Comparison of ENCODE assay signal across 1 cellular context in the genomic region with DNA sequence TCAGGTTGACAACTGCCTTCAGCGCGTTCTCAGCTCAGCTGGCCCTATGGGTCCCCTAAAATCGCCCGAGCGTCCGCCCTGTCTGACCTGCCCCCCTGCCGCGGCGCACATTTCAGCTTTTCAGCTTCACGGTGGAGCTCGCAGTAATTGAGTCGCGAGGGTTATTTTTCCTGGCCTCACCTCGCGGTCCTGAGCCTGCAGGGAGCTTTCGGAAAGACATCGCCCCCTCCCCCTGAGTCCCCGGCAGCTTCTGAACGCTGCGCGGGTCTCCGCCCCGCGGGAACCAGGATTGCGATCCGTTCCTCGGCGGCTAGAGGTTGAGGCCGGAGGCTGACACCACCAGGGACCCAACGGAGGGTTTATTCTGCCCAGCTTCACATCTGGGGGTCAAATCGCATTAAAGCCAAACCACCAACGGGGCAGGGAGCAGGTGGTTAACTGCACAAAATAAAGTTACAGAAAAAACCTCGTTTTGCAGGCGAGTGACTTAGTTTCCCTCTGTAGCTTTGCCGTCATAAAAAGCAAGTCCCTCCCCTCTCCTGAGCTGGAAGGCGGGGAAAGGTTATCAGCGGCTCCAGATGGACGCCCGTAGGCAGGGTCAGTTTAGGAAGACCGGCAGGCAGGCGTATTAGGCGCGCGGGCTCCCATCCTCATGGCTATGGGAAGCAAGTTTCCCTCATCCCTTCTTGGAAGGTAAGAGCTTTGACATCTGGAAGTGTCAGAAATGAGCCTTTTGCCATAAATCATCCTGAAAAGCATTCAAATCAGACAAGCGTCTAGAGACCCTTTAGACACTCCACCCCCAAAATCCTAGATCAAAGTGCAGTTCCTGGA.
TF ChIP-seq lines count a peak whose summit lies in the region.

No MANE protein-coding gene starts in this region.

TF ChIP-seq in SK-N-SH, 30 proteins besides CTCF, POLR2A, EP300 and RAD21 (continued from another document):
- TF ChIP-seq, protein P1, sequence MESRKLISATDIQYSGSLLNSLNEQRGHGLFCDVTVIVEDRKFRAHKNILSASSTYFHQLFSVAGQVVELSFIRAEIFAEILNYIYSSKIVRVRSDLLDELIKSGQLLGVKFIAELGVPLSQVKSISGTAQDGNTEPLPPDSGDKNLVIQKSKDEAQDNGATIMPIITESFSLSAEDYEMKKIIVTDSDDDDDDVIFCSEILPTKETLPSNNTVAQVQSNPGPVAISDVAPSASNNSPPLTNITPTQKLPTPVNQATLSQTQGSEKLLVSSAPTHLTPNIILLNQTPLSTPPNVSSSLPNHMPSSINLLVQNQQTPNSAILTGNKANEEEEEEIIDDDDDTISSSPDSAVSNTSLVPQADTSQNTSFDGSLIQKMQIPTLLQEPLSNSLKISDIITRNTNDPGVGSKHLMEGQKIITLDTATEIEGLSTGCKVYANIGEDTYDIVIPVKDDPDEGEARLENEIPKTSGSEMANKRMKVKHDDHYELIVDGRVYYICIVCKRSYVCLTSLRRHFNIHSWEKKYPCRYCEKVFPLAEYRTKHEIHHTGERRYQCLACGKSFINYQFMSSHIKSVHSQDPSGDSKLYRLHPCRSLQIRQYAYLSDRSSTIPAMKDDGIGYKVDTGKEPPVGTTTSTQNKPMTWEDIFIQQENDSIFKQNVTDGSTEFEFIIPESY (IDR thresholded peaks at IDR 0.05; ENCODE audit: borderline replicate concordance, low read depth): no peak
- TF ChIP-seq, protein P2, sequence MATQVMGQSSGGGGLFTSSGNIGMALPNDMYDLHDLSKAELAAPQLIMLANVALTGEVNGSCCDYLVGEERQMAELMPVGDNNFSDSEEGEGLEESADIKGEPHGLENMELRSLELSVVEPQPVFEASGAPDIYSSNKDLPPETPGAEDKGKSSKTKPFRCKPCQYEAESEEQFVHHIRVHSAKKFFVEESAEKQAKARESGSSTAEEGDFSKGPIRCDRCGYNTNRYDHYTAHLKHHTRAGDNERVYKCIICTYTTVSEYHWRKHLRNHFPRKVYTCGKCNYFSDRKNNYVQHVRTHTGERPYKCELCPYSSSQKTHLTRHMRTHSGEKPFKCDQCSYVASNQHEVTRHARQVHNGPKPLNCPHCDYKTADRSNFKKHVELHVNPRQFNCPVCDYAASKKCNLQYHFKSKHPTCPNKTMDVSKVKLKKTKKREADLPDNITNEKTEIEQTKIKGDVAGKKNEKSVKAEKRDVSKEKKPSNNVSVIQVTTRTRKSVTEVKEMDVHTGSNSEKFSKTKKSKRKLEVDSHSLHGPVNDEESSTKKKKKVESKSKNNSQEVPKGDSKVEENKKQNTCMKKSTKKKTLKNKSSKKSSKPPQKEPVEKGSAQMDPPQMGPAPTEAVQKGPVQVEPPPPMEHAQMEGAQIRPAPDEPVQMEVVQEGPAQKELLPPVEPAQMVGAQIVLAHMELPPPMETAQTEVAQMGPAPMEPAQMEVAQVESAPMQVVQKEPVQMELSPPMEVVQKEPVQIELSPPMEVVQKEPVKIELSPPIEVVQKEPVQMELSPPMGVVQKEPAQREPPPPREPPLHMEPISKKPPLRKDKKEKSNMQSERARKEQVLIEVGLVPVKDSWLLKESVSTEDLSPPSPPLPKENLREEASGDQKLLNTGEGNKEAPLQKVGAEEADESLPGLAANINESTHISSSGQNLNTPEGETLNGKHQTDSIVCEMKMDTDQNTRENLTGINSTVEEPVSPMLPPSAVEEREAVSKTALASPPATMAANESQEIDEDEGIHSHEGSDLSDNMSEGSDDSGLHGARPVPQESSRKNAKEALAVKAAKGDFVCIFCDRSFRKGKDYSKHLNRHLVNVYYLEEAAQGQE (IDR thresholded peaks at IDR 0.05; ENCODE audit: low read depth, low read length): no peak
- no peak for TF ChIP-seq RFX5 (IDR thresholded peaks at IDR 0.05; ENCODE audit: low read length)
- 0 out of 2 replicates have a peak, but pooled peaks have one; percentile 18 for TF ChIP-seq FOXM1 (IDR thresholded peaks at IDR 0.05; ENCODE audit: low read depth)
- TF ChIP-seq SIN3A (IDR thresholded peaks at IDR 0.05; ENCODE audit: borderline replicate concordance, low read depth, low read length): 0 out of 2 replicates have a peak, but pooled peaks have one; percentile 56
- no peak for TF ChIP-seq NFIC (IDR thresholded peaks at IDR 0.05; ENCODE audit: borderline replicate concordance)
- TF ChIP-seq, protein P3, sequence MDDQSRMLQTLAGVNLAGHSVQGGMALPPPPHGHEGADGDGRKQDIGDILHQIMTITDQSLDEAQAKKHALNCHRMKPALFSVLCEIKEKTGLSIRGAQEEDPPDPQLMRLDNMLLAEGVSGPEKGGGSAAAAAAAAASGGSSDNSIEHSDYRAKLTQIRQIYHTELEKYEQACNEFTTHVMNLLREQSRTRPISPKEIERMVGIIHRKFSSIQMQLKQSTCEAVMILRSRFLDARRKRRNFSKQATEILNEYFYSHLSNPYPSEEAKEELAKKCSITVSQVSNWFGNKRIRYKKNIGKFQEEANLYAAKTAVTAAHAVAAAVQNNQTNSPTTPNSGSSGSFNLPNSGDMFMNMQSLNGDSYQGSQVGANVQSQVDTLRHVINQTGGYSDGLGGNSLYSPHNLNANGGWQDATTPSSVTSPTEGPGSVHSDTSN (IDR thresholded peaks at IDR 0.05): peak; percentile 82
- TF ChIP-seq ELF1 (IDR thresholded peaks at IDR 0.05): no peak
- no peak for TF ChIP-seq IRF3 (IDR thresholded peaks at IDR 0.05; ENCODE audit: low read depth, low read length)
- peak; percentile 50; the same call in 1 of the 2 replicates for TF ChIP-seq GATA2 (CRISPR knock-in tag; IDR thresholded peaks at IDR 0.05)
- peak; percentile 28; the same call in 1 of the 2 replicates for TF ChIP-seq TEAD4 (IDR thresholded peaks at IDR 0.05; ENCODE audit: borderline replicate concordance, insufficient read depth)
- no peak for TF ChIP-seq CHD2 (IDR thresholded peaks at IDR 0.05; ENCODE audit: low read length, partially characterized antibody)
TF ChIP-seq in SK-N-SH: peak in this region for 9.
